Comparison of ENCODE assay signal across 20 cellular contexts in the genomic region with DNA sequence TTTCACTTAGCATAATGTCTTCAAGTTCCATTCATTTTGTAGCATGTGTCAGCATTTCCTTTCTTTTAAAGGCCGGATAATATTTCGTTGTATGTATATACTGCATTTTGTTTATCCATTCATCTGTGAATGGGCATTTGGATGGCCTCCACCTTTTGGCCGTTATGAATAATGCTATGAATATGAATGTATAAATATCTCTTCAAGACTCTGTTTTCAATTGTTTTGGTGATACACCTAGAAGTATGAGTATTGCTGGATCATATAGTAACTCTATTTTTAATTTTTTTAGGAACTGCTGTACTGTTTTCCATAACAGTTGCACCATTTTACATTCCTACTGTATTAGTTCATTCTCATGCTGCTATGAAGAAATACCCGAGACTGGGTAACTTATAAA.
DNase-seq lines count a peak whose midpoint lies in the region; ATAC-seq and TF ChIP-seq lines count a peak whose summit lies in the region.
"Had no signal": no experiment of that assay in that cellular context is flagged by ENCODE, and none has a peak within 500 bp of the region (broad histone marks: within the 10 kb centered on the region; RNA-seq: fewer than 3 reads in every experiment).

No MANE protein-coding gene starts in this region.

- no peaks in the 10 kb centered on the region for H3K36me3 ChIP-seq in breast epithelium
- H3K36me3 ChIP-seq in right lobe of liver = no peaks in the 10 kb centered on the region
- H3K36me3 ChIP-seq: BLaER1 treated with 17β-estradiol and CSF1 and Interleukin-3, amounts not matched to agents 10 nM and 100 nM; Peyer's patch had no signal

- H3K36me3 Mint-ChIP-seq in MCF 10A (ENCODE audit: insufficient read depth, unreplicated experiment) = no peaks in the 10 kb centered on the region

- TF ChIP-seq POLR2A in breast epithelium (IDR thresholded peaks at IDR 0.05) (no peak), right lobe of liver (IDR thresholded peaks at IDR 0.05) (no peak)

- POLR2A ChIA-PET in MCF 10A (lab: Yijun Ruan, JAX) = no interaction called here

- BruUV-seq in MCF 10A (replicated peaks; lab: Mats Ljungman, UMichigan) = no TSS peak

- WGBS in right lobe of liver (ENCODE audit: insufficient coverage, low coverage, low lambda C conversion rate, missing lambda C conversion rate) = 55% methylated on average over 4 of the region's 4 CpGs

- no peak overlapping the region for H3K4me3 Mint-ChIP-seq in MCF 10A (ENCODE audit: unreplicated experiment)

- no peaks in the 10 kb centered on the region for H3K4me1 Mint-ChIP-seq in MCF 10A (ENCODE audit: insufficient read depth, unreplicated experiment)

- H3K9me3 ChIP-seq in breast epithelium (peaks cover 0 to 10% of the 10 kb centered on the region in 2 donors), right lobe of liver (peaks cover 0 to 8% (median 0%) of the 10 kb centered on the region in 4 donors)

- H3K27ac ChIP-seq in breast epithelium (no peak overlapping the region), right lobe of liver (no peak overlapping the region)
- H3K27ac ChIP-seq: 22Rv1; BLaER1 treated with 17β-estradiol and CSF1 and Interleukin-3, amounts not matched to agents 10 nM and 100 nM; HL-60; Peyer's patch had no signal

- H3K9me3 Mint-ChIP-seq in MCF 10A (ENCODE audit: unreplicated experiment) = peaks cover 17% of the 10 kb centered on the region

- CTCF ChIA-PET in MCF 10A (lab: Yijun Ruan, JAX) = no interaction called here

- H3K4me3 ChIP-seq in breast epithelium (no peak overlapping the region), right lobe of liver (no peak overlapping the region)
- H3K4me3 ChIP-seq: BLaER1 treated with 17β-estradiol and CSF1 and Interleukin-3, amounts not matched to agents 10 nM and 100 nM; K562; Peyer's patch had no signal

- H3K27ac Mint-ChIP-seq in MCF 10A (ENCODE audit: low read depth, unreplicated experiment) = no peak overlapping the region

- DNase-seq in MCF 10A (ENCODE audit: unreplicated experiment) (peak; percentile 16), breast epithelium (ENCODE audit: low spot score in 2 of 2) (no peak), amniotic epithelial cell (ENCODE audit: low read depth) (peak; percentile 48), fibroblast of the conjunctiva (ENCODE audit: low read depth) (peak; percentile 16), NAMALWA (ENCODE audit: low spot score) (no peak), SIG-M5 (lab: John Stamatoyannopoulos, UW) (no peak), right lobe of liver (no peak)
- no peak for DNase-seq in stimulated activated CD4-positive, alpha-beta T cell treated with anti-CD3 and anti-CD28 coated beads, Interleukin-12 subunit alpha, Interleukin-12 subunit beta, amount 100 ng/mL, for 4 hours
- DNase-seq: DMS 273 treated with DMSO at 0.1 percent for 48 hours, NCI-H1436, NCI-H2029 treated with DMSO at 0.1 percent for 48 hours, NCI-H2171 treated with DMSO at 0.1 percent for 48 hours, NCI-H524, Peyer's patch, SHP77 had no signal

- no peaks in the 10 kb centered on the region for H3K27me3 ChIP-seq in breast epithelium
- no peaks in the 10 kb centered on the region for H3K27me3 ChIP-seq in right lobe of liver
- H3K27me3 ChIP-seq: BLaER1 treated with 17β-estradiol and CSF1 and Interleukin-3, amounts not matched to agents 10 nM and 100 nM; Peyer's patch had no signal

- intact Hi-C loops in MCF 10A (cut with micrococcal nuclease) = loop anchor here (2.0 to 10.0 kb wide), 2 partner anchors 101 to 163 kb away; no protein-coding TSS in a partner anchor
- intact Hi-C loops in breast epithelium (cut with DNase I; ENCODE audit: low total_unique reads) = no loop called here
- intact Hi-C loops in right lobe of liver (cut with DNase I) = no loop called here

- TF ChIP-seq CTCF in MCF 10A (IDR thresholded peaks at IDR 0.05; ENCODE audit: unreplicated experiment) (no peak), breast epithelium (IDR thresholded peaks at IDR 0.05) (no peak), right lobe of liver (IDR thresholded peaks at IDR 0.05) (no peak)

- H3K4me1 ChIP-seq in breast epithelium (no peaks in the 10 kb centered on the region), right lobe of liver (no peaks in the 10 kb centered on the region)
- H3K4me1 ChIP-seq: BLaER1 treated with 17β-estradiol and CSF1 and Interleukin-3, amounts not matched to agents 10 nM and 100 nM; Peyer's patch had no signal

- no peaks in the 10 kb centered on the region for H3K27me3 Mint-ChIP-seq in MCF 10A (ENCODE audit: insufficient read depth, unreplicated experiment)

- no peak for ATAC-seq in right lobe of liver
- ATAC-seq: K562, SK-N-SH treated with all-trans-retinoic acid at 6 μM for 48 hours had no signal

Comparison
In these comparisons a context has a peak if more than half of its experiments do, and no peak if none do; other contexts are left out.
1. DNase-seq: peak in MCF 10A (single experiment), amniotic epithelial cell (single experiment) and fibroblast of the conjunctiva (single experiment); none in breast epithelium (0 of 2), stimulated activated CD4-positive, alpha-beta T cell treated with anti-CD3 and anti-CD28 coated beads, Interleukin-12 subunit alpha, Interleukin-12 subunit beta, amount 100 ng/mL, for 4 hours (single experiment), NAMALWA (single experiment), SIG-M5 (single experiment) and right lobe of liver (0 of 3).